Comparison of ENCODE assay signal across 1 cellular context in genomic region chr1:32780005-32780404, GRCh38.
TF ChIP-seq lines count a peak whose summit lies in the region.

No MANE protein-coding gene starts in this region.

TF ChIP-seq in K562, 482 proteins besides CTCF, POLR2A, EP300 and RAD21:
- TF ChIP-seq SUPT5H (IDR thresholded peaks at IDR 0.05) (peak; percentile 38; the same call in 1 of the 2 replicates), ZNF507 (tag; conservative IDR thresholded peaks at IDR 0.05) (no peak)
TF ChIP-seq in K562: peak in this region for 1.
